1 cellular context compared by ENCODE assay signal in genomic region chr5:177087707-177088005, GRCh38.
TF ChIP-seq lines count a peak whose summit lies in the region.

No MANE protein-coding gene starts in this region.

TF ChIP-seq in H1, 55 proteins besides CTCF, POLR2A, EP300 and RAD21:
- TF ChIP-seq MAX (IDR thresholded peaks at IDR 0.05): no peak
- no peak for TF ChIP-seq MAFK (IDR thresholded peaks at IDR 0.05; ENCODE audit: low read depth, low read length)
- TF ChIP-seq, protein P1, sequence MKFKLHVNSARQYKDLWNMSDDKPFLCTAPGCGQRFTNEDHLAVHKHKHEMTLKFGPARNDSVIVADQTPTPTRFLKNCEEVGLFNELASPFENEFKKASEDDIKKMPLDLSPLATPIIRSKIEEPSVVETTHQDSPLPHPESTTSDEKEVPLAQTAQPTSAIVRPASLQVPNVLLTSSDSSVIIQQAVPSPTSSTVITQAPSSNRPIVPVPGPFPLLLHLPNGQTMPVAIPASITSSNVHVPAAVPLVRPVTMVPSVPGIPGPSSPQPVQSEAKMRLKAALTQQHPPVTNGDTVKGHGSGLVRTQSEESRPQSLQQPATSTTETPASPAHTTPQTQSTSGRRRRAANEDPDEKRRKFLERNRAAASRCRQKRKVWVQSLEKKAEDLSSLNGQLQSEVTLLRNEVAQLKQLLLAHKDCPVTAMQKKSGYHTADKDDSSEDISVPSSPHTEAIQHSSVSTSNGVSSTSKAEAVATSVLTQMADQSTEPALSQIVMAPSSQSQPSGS (IDR thresholded peaks at IDR 0.05; ENCODE audit: low read length): no peak
- TF ChIP-seq TEAD4 (IDR thresholded peaks at IDR 0.05; ENCODE audit: low read depth, low read length): no peak
- TF ChIP-seq TCF12 (IDR thresholded peaks at IDR 0.05; ENCODE audit: low read depth, low read length): no peak
- no peak for TF ChIP-seq SP2 (IDR thresholded peaks at IDR 0.05; ENCODE audit: low read length)
- TF ChIP-seq SP1 (IDR thresholded peaks at IDR 0.05; ENCODE audit: low read depth, low read length): no peak
- no peak for TF ChIP-seq NANOG (IDR thresholded peaks at IDR 0.05; ENCODE audit: insufficient read depth, low read depth, low read length, poor library complexity, severe bottlenecking)
- no peak for TF ChIP-seq TAF1 (IDR thresholded peaks at IDR 0.05; ENCODE audit: low read depth, low read length)
- no peak for TF ChIP-seq HDAC6 (IDR thresholded peaks at IDR 0.05; ENCODE audit: low read depth, low read length)
- TF ChIP-seq NRF1 (IDR thresholded peaks at IDR 0.05; ENCODE audit: low read depth, low read length): no peak
- TF ChIP-seq GABPA (IDR thresholded peaks at IDR 0.05; ENCODE audit: borderline replicate concordance, insufficient read depth, low read length): no peak
- no peak for TF ChIP-seq RFX5 (IDR thresholded peaks at IDR 0.05; ENCODE audit: borderline replicate concordance, low read depth, low read length)
- no peak for TF ChIP-seq ZNF274 (IDR thresholded peaks at IDR 0.05; ENCODE audit: borderline replicate concordance, extremely low read depth, low read length)
- TF ChIP-seq SIRT6 (IDR thresholded peaks at IDR 0.05; ENCODE audit: low read length): no peak
- no peak for TF ChIP-seq KDM5A (IDR thresholded peaks at IDR 0.05; ENCODE audit: low read length)
